ENCODE assay signal across 15 cellular contexts in genomic region chr2:70508711-70509462, GRCh38. TPM values are rescaled to one million over a fixed set of nuclear protein-coding genes. Genes with fewer than 3 reads are reported as not detected.
"Had no signal": no experiment of that assay in that cellular context is flagged by ENCODE, and none has a peak within 500 bp of the region (broad histone marks: within the 10 kb centered on the region; RNA-seq: fewer than 3 reads in every experiment).

No MANE protein-coding gene starts in this region.

- H3K36me3 Mint-ChIP-seq: natural killer cell treated with Interleukin-12 subunit alpha and Interleukin-12 subunit beta and Interleukin-15 and Interleukin-18, amount 100 ng/mL, for 72 hours had no signal

- H3K27ac Mint-ChIP-seq: activated naive CD8-positive, alpha-beta T cell treated with anti-CD3 and anti-CD28 coated beads, Interleukin-2, amount 50 U/mL, for 24 hours; activated T-helper 1 cell treated with anti-CD3 and anti-CD28 coated beads, Interleukin-12 subunit alpha, Interleukin-12 subunit beta, Interleukin-2, Interleukin-4 antibody, amounts not matched to agents 30 ng/mL and 10 ng/mL and 1 ng/mL, durations not matched to agents 14 hours and 24 hours and 36 hours; natural killer cell treated with Interleukin-12 subunit alpha and Interleukin-12 subunit beta and Interleukin-15 and Interleukin-18, amount 100 ng/mL, for 72 hours; stimulated activated naive CD8-positive, alpha-beta T cell treated with anti-CD3 and anti-CD28 coated beads, Interleukin-15, amount 100 ng/mL, for 72 hours had no signal

- H3K4me1 Mint-ChIP-seq: stimulated activated naive CD8-positive, alpha-beta T cell treated with anti-CD3 and anti-CD28 coated beads, Interleukin-15, amount 100 ng/mL, for 72 hours had no signal

- H3K36me3 ChIP-seq: ascending aorta, thoracic aorta, WERI-Rb-1 had no signal

- H3K27me3 ChIP-seq: ascending aorta had no signal

- H3K9me3 ChIP-seq: ascending aorta, thoracic aorta had no signal

- H3K27ac ChIP-seq: ascending aorta, thoracic aorta, WERI-Rb-1 had no signal

- ATAC-seq: activated naive CD8-positive, alpha-beta T cell treated with anti-CD3 and anti-CD28 coated beads, Interleukin-2, amount 50 U/mL, for 24 hours; left lobe of liver; natural killer cell treated with Interleukin-12 subunit alpha and Interleukin-12 subunit beta and Interleukin-15 and Interleukin-18, amount 100 ng/mL, for 72 hours; stimulated activated naive CD8-positive, alpha-beta T cell treated with anti-CD3 and anti-CD28 coated beads, Interleukin-15, amount 100 ng/mL, for 72 hours had no signal

- H3K4me3 Mint-ChIP-seq: activated naive CD8-positive, alpha-beta T cell treated with anti-CD3 and anti-CD28 coated beads, Interleukin-2, amount 50 U/mL, for 24 hours; activated T-helper 1 cell treated with anti-CD3 and anti-CD28 coated beads, Interleukin-12 subunit alpha, Interleukin-12 subunit beta, Interleukin-2, Interleukin-4 antibody, amounts not matched to agents 30 ng/mL and 10 ng/mL and 1 ng/mL, durations not matched to agents 14 hours and 24 hours and 36 hours; immature natural killer cell; natural killer cell treated with Interleukin-12 subunit alpha and Interleukin-12 subunit beta and Interleukin-15 and Interleukin-18, amount 100 ng/mL, for 72 hours; stimulated activated naive CD8-positive, alpha-beta T cell treated with anti-CD3 and anti-CD28 coated beads, Interleukin-15, amount 100 ng/mL, for 72 hours had no signal

- H3K27me3 Mint-ChIP-seq: activated naive CD8-positive, alpha-beta T cell treated with anti-CD3 and anti-CD28 coated beads, Interleukin-2, amount 50 U/mL, for 24 hours; natural killer cell treated with Interleukin-12 subunit alpha and Interleukin-12 subunit beta and Interleukin-15 and Interleukin-18, amount 100 ng/mL, for 72 hours; stimulated activated naive CD8-positive, alpha-beta T cell treated with anti-CD3 and anti-CD28 coated beads, Interleukin-15, amount 100 ng/mL, for 72 hours had no signal

- DNase-seq: activated CD4-positive, alpha-beta T cell treated with anti-CD3 and anti-CD28 coated beads for 4 hours; activated naive CD4-positive, alpha-beta T cell treated with Interleukin-2 at 50 U/mL for 16 hours; activated naive CD8-positive, alpha-beta T cell treated with anti-CD3 and anti-CD28 coated beads, Interleukin-2, amount 50 U/mL, for 24 hours; effector CD4-positive, alpha-beta T cell; immature natural killer cell; mesenchymal stem cell; stimulated activated CD4-positive, alpha-beta T cell treated with anti-CD3 and anti-CD28 coated beads, Interleukin-4, amount 100 ng/mL, for 24 hours; stimulated activated naive CD8-positive, alpha-beta T cell treated with anti-CD3 and anti-CD28 coated beads, Interleukin-15, amount 100 ng/mL, for 72 hours; T-helper 1 cell had no signal

- H3K9me3 Mint-ChIP-seq: activated naive CD8-positive, alpha-beta T cell treated with anti-CD3 and anti-CD28 coated beads, Interleukin-2, amount 50 U/mL, for 24 hours; activated T-helper 1 cell treated with anti-CD3 and anti-CD28 coated beads, Interleukin-12 subunit alpha, Interleukin-12 subunit beta, Interleukin-2, Interleukin-4 antibody, amounts not matched to agents 30 ng/mL and 10 ng/mL and 1 ng/mL, durations not matched to agents 14 hours and 24 hours and 36 hours; immature natural killer cell; natural killer cell treated with Interleukin-12 subunit alpha and Interleukin-12 subunit beta and Interleukin-15 and Interleukin-18, amount 100 ng/mL, for 72 hours; stimulated activated naive CD8-positive, alpha-beta T cell treated with anti-CD3 and anti-CD28 coated beads, Interleukin-15, amount 100 ng/mL, for 72 hours had no signal

- H3K4me1 ChIP-seq: ascending aorta had no signal

- H3K4me3 ChIP-seq: ascending aorta, thoracic aorta had no signal

RNA-seq across cellular contexts. Expression of gene TGFA, which starts 44.7 kb away (rescaled TPM):
- total RNA-seq: activated T-helper 1 cell treated with anti-CD3 and anti-CD28 coated beads, Interleukin-12 subunit alpha, Interleukin-12 subunit beta, Interleukin-2, Interleukin-4 antibody, amounts not matched to agents 30 ng/mL and 10 ng/mL and 1 ng/mL, durations not matched to agents 14 hours and 24 hours and 36 hours had no signal
